ENCODE assay signal across 8 cellular contexts in genomic region chr2:43576983-43577892, GRCh38. TPM values are rescaled to one million over a fixed set of nuclear protein-coding genes. Genes with fewer than 3 reads are reported as not detected.
DNase-seq lines count a peak whose midpoint lies in the region; ATAC-seq and TF ChIP-seq lines count a peak whose summit lies in the region.

No MANE protein-coding gene starts in this region.

- no peak overlapping the region for H3K27ac ChIP-seq in SJCRH30
- peak overlapping the region; percentile 26 to 46 (median 37) for H3K27ac ChIP-seq in esophagus muscularis mucosa (replicated peaks in 1 of 4)
- H3K27ac ChIP-seq in neural progenitor cell: no peak overlapping the region

- TF ChIP-seq CTCF in esophagus muscularis mucosa (IDR thresholded peaks at IDR 0.05) (peak; percentile 70 to 80 (median 74)), neural progenitor cell (IDR thresholded peaks at IDR 0.05) (peak; percentile 93)

- DNase-seq in activated CD4-positive, alpha-beta T cell treated with anti-CD3 and anti-CD28 coated beads, Interleukin-2, amount 10 ng/mL, durations not matched to agents 24 days and 14 days: peak; percentile 69
- DNase-seq in activated CD4-positive, alpha-beta T cell treated with anti-CD3 and anti-CD28 coated beads for 48 hours: no peak
- DNase-seq in KG1 (lab: John Stamatoyannopoulos, UW) (peak; percentile 20), SJCRH30 (peak; percentile 17 to 77), esophagus muscularis mucosa (ENCODE audit: extremely low spot score) (no peak), neural progenitor cell (ENCODE audit: low spot score) (peak; percentile 64)
- no peak for DNase-seq in stimulated activated naive CD8-positive, alpha-beta T cell treated with anti-CD3 and anti-CD28 coated beads, Interleukin-15, Interleukin-2, amounts not matched to agents 100 U/mL and 50 U/mL, for 24 hours
- no peak for DNase-seq in NK-92 treated with Interleukin-12 subunit alpha and Interleukin-12 subunit beta, amount 100 ng/mL, for 24 hours (lab: John Stamatoyannopoulos, UW)

- no peak for ATAC-seq in stimulated activated naive CD8-positive, alpha-beta T cell treated with anti-CD3 and anti-CD28 coated beads, Interleukin-15, Interleukin-2, amounts not matched to agents 100 U/mL and 50 U/mL, for 24 hours

- no peaks in the 10 kb centered on the region for H3F3A ChIP-seq in neural progenitor cell (ENCODE audit: low read depth)

- H4K20me1 ChIP-seq in neural progenitor cell (ENCODE audit: low read depth): no peaks in the 10 kb centered on the region

- peaks cover 57% of the 10 kb centered on the region for H3K36me3 Mint-ChIP-seq in activated CD4-positive, alpha-beta T cell treated with anti-CD3 and anti-CD28 coated beads, Interleukin-2, amount 10 ng/mL, durations not matched to agents 24 days and 14 days (ENCODE audit: low read depth)
- peaks cover 5% of the 10 kb centered on the region for H3K36me3 Mint-ChIP-seq in neural progenitor cell

- no peaks in the 10 kb centered on the region for H3K27me3 ChIP-seq in SJCRH30
- no peaks in the 10 kb centered on the region for H3K27me3 ChIP-seq in esophagus muscularis mucosa
- H3K27me3 ChIP-seq in neural progenitor cell: no peaks in the 10 kb centered on the region

- TF ChIP-seq POLR2A in esophagus muscularis mucosa (IDR thresholded peaks at IDR 0.05; ENCODE audit: low read depth): no peak

- no peak for TF ChIP-seq EP300 in esophagus muscularis mucosa (IDR thresholded peaks at IDR 0.05)

- intact Hi-C loops in activated CD4-positive, alpha-beta T cell treated with anti-CD3 and anti-CD28 coated beads, Interleukin-2, amount 10 ng/mL, durations not matched to agents 24 days and 14 days (cut with micrococcal nuclease): no loop called here
- intact Hi-C loops in esophagus muscularis mucosa (cut with DNase I): loop anchor here (10.0 kb wide), 1 partner anchor 752 kb away; no protein-coding TSS in a partner anchor

- no peak overlapping the region for H2AFZ ChIP-seq in neural progenitor cell (replicated peaks)

- H3K4me1 ChIP-seq in SJCRH30 (no peaks in the 10 kb centered on the region), esophagus muscularis mucosa (peaks cover 4 to 14% (median 12%) of the 10 kb centered on the region in 4 donors), neural progenitor cell (no peaks in the 10 kb centered on the region)

- no peaks in the 10 kb centered on the region for H3K9me3 Mint-ChIP-seq in activated CD4-positive, alpha-beta T cell treated with anti-CD3 and anti-CD28 coated beads, Interleukin-2, amount 10 ng/mL, durations not matched to agents 24 days and 14 days
- no peaks in the 10 kb centered on the region for H3K9me3 Mint-ChIP-seq in neural progenitor cell

- H3K9me3 ChIP-seq in SJCRH30 (replicated peaks) (no peaks in the 10 kb centered on the region), esophagus muscularis mucosa (no peaks in the 10 kb centered on the region), neural progenitor cell (ENCODE audit: low read depth) (no peaks in the 10 kb centered on the region)

- H3K4me2 ChIP-seq in neural progenitor cell: no peak overlapping the region

- H3K4me3 Mint-ChIP-seq in activated CD4-positive, alpha-beta T cell treated with anti-CD3 and anti-CD28 coated beads, Interleukin-2, amount 10 ng/mL, durations not matched to agents 24 days and 14 days: no peak overlapping the region
- no peak overlapping the region for H3K4me3 Mint-ChIP-seq in neural progenitor cell

- H3K36me3 ChIP-seq in SJCRH30 (peaks cover 63% of the 10 kb centered on the region), esophagus muscularis mucosa (peaks cover 15 to 83% (median 64%) of the 10 kb centered on the region in 4 donors), neural progenitor cell (peaks cover 13% of the 10 kb centered on the region)

- 42% methylated on average over 8 of the region's 8 CpGs for WGBS in esophagus muscularis mucosa

- H3K27me3 Mint-ChIP-seq in activated CD4-positive, alpha-beta T cell treated with anti-CD3 and anti-CD28 coated beads, Interleukin-2, amount 10 ng/mL, durations not matched to agents 24 days and 14 days: no peaks in the 10 kb centered on the region
- no peaks in the 10 kb centered on the region for H3K27me3 Mint-ChIP-seq in neural progenitor cell (ENCODE audit: insufficient read depth, low read depth)

- peaks cover 10% of the 10 kb centered on the region for H3K4me1 Mint-ChIP-seq in activated CD4-positive, alpha-beta T cell treated with anti-CD3 and anti-CD28 coated beads, Interleukin-2, amount 10 ng/mL, durations not matched to agents 24 days and 14 days
- no peaks in the 10 kb centered on the region for H3K4me1 Mint-ChIP-seq in neural progenitor cell

- no peak overlapping the region for H3K9ac ChIP-seq in neural progenitor cell

- no peak overlapping the region for H3K27ac Mint-ChIP-seq in activated CD4-positive, alpha-beta T cell treated with anti-CD3 and anti-CD28 coated beads, Interleukin-2, amount 10 ng/mL, durations not matched to agents 24 days and 14 days
- H3K27ac Mint-ChIP-seq in neural progenitor cell: no peak overlapping the region

- no peaks in the 10 kb centered on the region for H3K79me2 ChIP-seq in neural progenitor cell (ENCODE audit: low read depth)

- H3K4me3 ChIP-seq in SJCRH30 (no peak overlapping the region), esophagus muscularis mucosa (no peak overlapping the region), neural progenitor cell (no peak overlapping the region)

RNA-seq across cellular contexts. Expression of gene THADA, which starts 18.6 kb away (rescaled TPM):
- 41.6 and 55.4 TPM in 2 replicates for total RNA-seq in activated CD4-positive, alpha-beta T cell treated with anti-CD3 and anti-CD28 coated beads, Interleukin-2, amount 10 ng/mL, durations not matched to agents 24 days and 14 days
- 32.5 and 35.7 TPM in 2 replicates for total RNA-seq in SJCRH30 (2014; rRNA removed; shearing (Covaris generic))
- 10 to 100 TPM; 17.2 to 28.7 (median 21.3) TPM for total RNA-seq in esophagus muscularis mucosa
- total RNA-seq in neural progenitor cell (ENCODE audit: low replicate concordance): 20.5 and 29.3 TPM in 2 replicates

RNA-seq across cellular contexts. Expression of gene PLEKHH2, which starts 59.8 kb away (rescaled TPM):
- total RNA-seq in activated CD4-positive, alpha-beta T cell treated with anti-CD3 and anti-CD28 coated beads, Interleukin-2, amount 10 ng/mL, durations not matched to agents 24 days and 14 days: 0.52 and 0.65 TPM in 2 replicates
- 5.4 and 7.1 TPM in 2 replicates for total RNA-seq in SJCRH30 (2014; rRNA removed; shearing (Covaris generic))
- total RNA-seq in esophagus muscularis mucosa: 10 to 100 TPM; 20.3 to 32.4 (median 25.1) TPM
- total RNA-seq in neural progenitor cell (ENCODE audit: low replicate concordance): 7.9 and 11.2 TPM in 2 replicates

Comparison
In these comparisons a context has a peak if more than half of its experiments do, and no peak if none do; other contexts are left out.
1. DNase-seq: peak in activated CD4-positive, alpha-beta T cell treated with anti-CD3 and anti-CD28 coated beads, Interleukin-2, amount 10 ng/mL, durations not matched to agents 24 days and 14 days (single experiment), KG1 (single experiment), SJCRH30 (2 of 2) and neural progenitor cell (single experiment); none in activated CD4-positive, alpha-beta T cell treated with anti-CD3 and anti-CD28 coated beads for 48 hours (single experiment), esophagus muscularis mucosa (single experiment), stimulated activated naive CD8-positive, alpha-beta T cell treated with anti-CD3 and anti-CD28 coated beads, Interleukin-15, Interleukin-2, amounts not matched to agents 100 U/mL and 50 U/mL, for 24 hours (single experiment) and NK-92 treated with Interleukin-12 subunit alpha and Interleukin-12 subunit beta, amount 100 ng/mL, for 24 hours (single experiment).
2. H3K27ac ChIP-seq: peak in esophagus muscularis mucosa (4 of 4); none in SJCRH30 (single experiment) and neural progenitor cell (single experiment).